11 cellular contexts compared by ENCODE assay signal in the genomic region with DNA sequence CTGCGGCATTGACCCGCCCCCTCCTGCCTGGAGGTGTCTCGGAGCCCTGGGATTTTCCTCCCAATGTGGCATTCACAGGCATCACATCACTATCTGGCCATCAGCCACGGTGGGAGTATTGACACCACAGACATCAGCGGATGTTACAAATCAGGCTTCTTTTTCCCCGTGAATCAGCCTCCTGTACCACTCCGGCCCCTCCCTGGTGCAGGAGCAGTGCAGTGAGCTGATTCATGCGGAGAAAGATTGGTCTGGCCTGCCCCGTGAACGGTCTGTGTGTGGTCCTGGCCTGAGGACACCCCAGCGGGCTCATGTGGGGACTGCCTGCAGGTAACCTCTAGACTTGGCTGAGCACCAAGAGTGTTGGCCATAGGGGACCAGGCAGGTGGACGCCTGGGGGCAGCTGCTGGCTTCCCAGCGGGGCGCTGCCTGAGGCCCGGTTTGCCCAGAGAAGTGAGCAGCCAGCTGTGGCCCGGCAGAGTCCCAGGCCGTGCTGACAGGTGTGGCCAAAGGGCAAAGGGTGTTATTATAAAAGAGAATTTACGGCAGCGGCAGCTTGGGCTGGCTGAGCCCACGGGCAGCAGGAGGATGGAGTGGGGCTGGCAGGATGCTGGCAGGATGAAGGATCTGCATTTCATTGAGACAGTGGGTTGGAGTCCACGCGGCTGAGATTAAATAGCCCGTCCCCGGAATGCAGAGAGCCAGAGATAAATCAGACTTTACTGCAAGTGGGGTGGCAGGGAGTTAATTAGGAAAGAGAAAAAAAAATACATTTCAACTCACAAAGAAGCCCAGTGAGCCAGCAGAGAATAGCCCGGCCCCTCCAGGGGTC. TPM values are rescaled to one million over a fixed set of nuclear protein-coding genes. Genes with fewer than 3 reads are reported as not detected.
DNase-seq lines count a peak whose midpoint lies in the region; ATAC-seq, FAIRE-seq and TF ChIP-seq lines count a peak whose summit lies in the region.
"Had no signal": no experiment of that assay in that cellular context is flagged by ENCODE, and none has a peak within 500 bp of the region (broad histone marks: within the 10 kb centered on the region; RNA-seq: fewer than 3 reads in every experiment).

No MANE protein-coding gene starts in this region.

- TF ChIP-seq CTCF in A549 (IDR thresholded peaks at IDR 0.05): no peak

- H3K4me3 Mint-ChIP-seq in T-helper 17 cell: no peak overlapping the region
- H3K4me3 Mint-ChIP-seq: B cell had no signal

- H3K9me3 ChIP-seq in A549 (no peaks in the 10 kb centered on the region), T-helper 17 cell (ENCODE audit: control insufficient read depth, low read length, poor library complexity, severe bottlenecking) (no peaks in the 10 kb centered on the region)
- H3K9me3 ChIP-seq: uterus had no signal

- POLR2A ChIA-PET in A549 (lab: Yijun Ruan, JAX): no interaction called here

- H3K4me1 Mint-ChIP-seq in T-helper 17 cell: peaks cover 27% of the 10 kb centered on the region

- no peaks in the 10 kb centered on the region for H3K27me3 Mint-ChIP-seq in T-helper 17 cell
- H3K27me3 Mint-ChIP-seq: B cell had no signal

- H3K4me2 ChIP-seq in A549: peak overlapping the region; percentile 24; the same call in 1 of the 3 replicates

- TF ChIP-seq POLR2A in A549 (IDR thresholded peaks at IDR 0.05; ENCODE audit: low read length): no peak

- peak overlapping the region in 1 of 2 experiments; percentile 70; a peak in 2 of 6 replicates for H3K27ac ChIP-seq in A549
- H3K27ac ChIP-seq: uterus had no signal

- no peak for FAIRE-seq in A549 (lab: Jason Lieb, UNC)
- FAIRE-seq: K562 had no signal

- no peaks in the 10 kb centered on the region for H3K36me3 Mint-ChIP-seq in T-helper 17 cell (ENCODE audit: low read depth)

- H3K27ac Mint-ChIP-seq in T-helper 17 cell: peak overlapping the region; percentile 45
- H3K27ac Mint-ChIP-seq: B cell had no signal

- TF ChIP-seq EP300 in A549 (IDR thresholded peaks at IDR 0.05): no peak

- WGBS in A549 (ENCODE audit: missing lambda C conversion rate): 75% methylated on average over 24 of the region's 25 CpGs

- no peak for TF ChIP-seq RAD21 in A549 (conservative IDR thresholded peaks at IDR 0.05 in 1 of 2, IDR thresholded peaks at IDR 0.05 in 1 of 2)

- DNase-seq in A549 (ENCODE audit: low read depth in 1 of 2, low spot score in 1 of 2): peak in 1 of 2 experiments; percentile 26
- peak; percentile 81 for DNase-seq in HK-2 (ENCODE audit: unreplicated experiment)
- DNase-seq in T-helper 17 cell: no peak
- DNase-seq in iris pigment epithelial cell (ENCODE audit: low read depth): peak; percentile 86
- no peak for DNase-seq in activated CD4-positive, alpha-beta T cell treated with anti-CD3 and anti-CD28 coated beads, Interleukin-2, amount 50 U/mL, for 48 hours
- no peak for DNase-seq in NCI-H446 (lab: John Stamatoyannopoulos, UW)

- no peak overlapping the region for H3K4me3 ChIP-seq in A549
- H3K4me3 ChIP-seq: K562, uterus had no signal

- ATAC-seq in A549: peak; percentile 41 to 44; a peak in 4 of 6 replicates
- ATAC-seq in T-helper 17 cell: no peak
- no peak for ATAC-seq in HG03196 (IDR thresholded peaks at IDR 0.05; ENCODE audit: unreplicated experiment)
- no peak for ATAC-seq in GM19467 (IDR thresholded peaks at IDR 0.05; ENCODE audit: unreplicated experiment)
- ATAC-seq: K562 had no signal

- peaks cover 11% of the 10 kb centered on the region for H3K4me1 ChIP-seq in A549

- CTCF ChIA-PET in A549 (lab: Yijun Ruan, JAX): interaction anchor here (0.6 to 6.3 kb wide), 6 partner anchors 11 to 459 kb away, joined by 3 to 50 read pairs (median 3); no protein-coding TSS in a partner anchor

TF ChIP-seq in A549, 52 proteins besides CTCF, POLR2A, EP300 and RAD21:
- TF ChIP-seq JUNB (IDR thresholded peaks at IDR 0.05): no peak

RNA-seq across cellular contexts. Expression of a gene that starts 32.1 kb away (rescaled TPM):
- polyA plus RNA-seq in A549 (2011; rRNA removed) (43.7 and 44.0 TPM in 2 replicates), A549 (2017; fragmentation: RNase III; extraction: RNeasy Plus Mini Kit Qiagen cat#74134 plus additional on column Dnase treatment) (33.0 to 35.6 TPM (median 34.5 TPM) in 3 replicates)
- polyA plus RNA-seq in A549 (2012; cell fraction: cytosol; rRNA removed): 35.5 and 55.4 TPM in 2 replicates
- polyA plus RNA-seq in A549 (2012; cell fraction: nucleus; rRNA removed): 30.9 and 37.5 TPM in 2 replicates
- polyA minus RNA-seq in A549 (2011; rRNA and poly(A)+ RNA removed): 66.4 and 75.1 TPM in 2 replicates
- total RNA-seq in T-helper 17 cell: 10 to 100 TPM; 13.5 to 19.2 TPM

Comparison
In these comparisons a context has a peak if more than half of its experiments do, and no peak if none do; other contexts are left out.
1. ATAC-seq: peak in A549 (2 of 2); none in T-helper 17 cell (single experiment), HG03196 (single experiment) and GM19467 (single experiment).
2. DNase-seq: peak in HK-2 (single experiment) and iris pigment epithelial cell (single experiment); none in T-helper 17 cell (0 of 3), activated CD4-positive, alpha-beta T cell treated with anti-CD3 and anti-CD28 coated beads, Interleukin-2, amount 50 U/mL, for 48 hours (0 of 2) and NCI-H446 (0 of 2).